8 cellular contexts compared by ENCODE assay signal in genomic region chr6:15299430-15300131, GRCh38. TPM values are rescaled to one million over a fixed set of nuclear protein-coding genes. Genes with fewer than 3 reads are reported as not detected.
A peak's percentile ranks its signal among the peaks of the same experiment; 100 is the strongest.
DNase-seq lines count a peak whose midpoint lies in the region; TF ChIP-seq lines count a peak whose summit lies in the region.

No MANE protein-coding gene starts in this region.

- H3K9me3 ChIP-seq in vagina = no peaks in the 10 kb centered on the region

- H3K4me3 Mint-ChIP-seq in HFFc6 = peak overlapping the region; percentile 35

- peak; percentile 7 for DNase-seq in HFFc6
- peak; percentile 58 for DNase-seq in M059J (ENCODE audit: low read depth)
- DNase-seq in activated gamma-delta T cell treated with anti-CD3 and anti-CD28 coated beads, Interleukin-2, amount 50 U/mL, for 16 hours (ENCODE audit: low read depth) = peak; percentile 46
- peak; percentile 24 for DNase-seq in mucosa of gallbladder (ENCODE audit: low spot score)
- DNase-seq in DMS 273 treated with DMSO at 0.1 percent for 48 hours (lab: John Stamatoyannopoulos, UW) = no peak
- DNase-seq in vagina (ENCODE audit: extremely low spot score in 2 of 2) = no peak
- no peak for DNase-seq in DMS53 treated with DMSO at 0.1 percent for 48 hours (lab: John Stamatoyannopoulos, UW; ENCODE audit: unreplicated experiment)

- H3K27ac ChIP-seq in vagina = no peak overlapping the region

- peaks cover 7% of the 10 kb centered on the region for H3K36me3 Mint-ChIP-seq in HFFc6 (ENCODE audit: low read depth)

- no peaks in the 10 kb centered on the region for H3K9me3 Mint-ChIP-seq in HFFc6

- no peak overlapping the region for H3K4me3 ChIP-seq in vagina

- TF ChIP-seq CTCF in HFFc6 (IDR thresholded peaks at IDR 0.05) (no peak), vagina (IDR thresholded peaks at IDR 0.05) (no peak)

- H3K36me3 ChIP-seq in vagina = no peaks in the 10 kb centered on the region

- peak overlapping the region; percentile 37 for H3K27ac Mint-ChIP-seq in HFFc6

- peaks cover 60% of the 10 kb centered on the region for H3K4me1 Mint-ChIP-seq in HFFc6 (ENCODE audit: low read depth)

- intact Hi-C loops in vagina (cut with DNase I) = no loop called here

- TF ChIP-seq POLR2A in GM18526 (IDR thresholded peaks at IDR 0.05; ENCODE audit: extremely low read depth, insufficient read length) = peak; percentile 16
- no peak for TF ChIP-seq POLR2A in vagina (IDR thresholded peaks at IDR 0.05)

- no peaks in the 10 kb centered on the region for H3K27me3 Mint-ChIP-seq in HFFc6 (ENCODE audit: insufficient read depth)

- peaks cover 38% of the 10 kb centered on the region for H3K4me1 ChIP-seq in vagina

- H3K27me3 ChIP-seq in vagina = no peaks in the 10 kb centered on the region

RNA-seq across cellular contexts. Expression of gene JARID2, which starts 53.7 kb away (rescaled TPM):
- total RNA-seq in HFFc6 (2021; fragmentation: NEBNext Ultra II Directional; extraction: Animal tissue kit (Norgen Biotek cat#: 25700)) = 10 to 100 TPM in 1 of 6 experiments, 1 to 10 TPM in 5; 8.3 to 10.1 (median 9.5) TPM
- total RNA-seq in M059J (2014; rRNA removed; shearing (Covaris generic)) = 9.0 and 17.6 TPM in 2 replicates
- total RNA-seq in mucosa of gallbladder (10.7 TPM), vagina (17.9 TPM)

Comparison
In these comparisons a context has a peak if more than half of its experiments do, and no peak if none do; other contexts are left out.
1. DNase-seq: peak in HFFc6 (single experiment), M059J (single experiment), activated gamma-delta T cell treated with anti-CD3 and anti-CD28 coated beads, Interleukin-2, amount 50 U/mL, for 16 hours (single experiment) and mucosa of gallbladder (single experiment); none in DMS 273 treated with DMSO at 0.1 percent for 48 hours (single experiment), vagina (0 of 2) and DMS53 treated with DMSO at 0.1 percent for 48 hours (single experiment).